ENCODE assay signal across 7 cellular contexts in genomic region chr7:77330169-77330882, GRCh38.
DNase-seq lines count a peak whose midpoint lies in the region; ATAC-seq and TF ChIP-seq lines count a peak whose summit lies in the region.

No MANE protein-coding gene starts in this region.

- H3K27ac ChIP-seq in esophagus muscularis mucosa (replicated peaks in 1 of 4) (peak overlapping the region; percentile 29 to 79 (median 72)), uterus (peak overlapping the region; percentile 55 to 69)

- no peaks in the 10 kb centered on the region for H3K9me3 ChIP-seq in esophagus muscularis mucosa
- no peaks in the 10 kb centered on the region for H3K9me3 ChIP-seq in uterus

- H3K36me3 ChIP-seq in esophagus muscularis mucosa, result no peaks in the 10 kb centered on the region
- no peaks in the 10 kb centered on the region for H3K36me3 ChIP-seq in uterus

- WGBS in esophagus muscularis mucosa, result 68% methylated on average over 6 of the region's 6 CpGs

- TF ChIP-seq CTCF in esophagus muscularis mucosa (IDR thresholded peaks at IDR 0.05), result no peak
- no peak for TF ChIP-seq CTCF in uterus (IDR thresholded peaks at IDR 0.05)

- no peak for TF ChIP-seq POLR2A in esophagus muscularis mucosa (IDR thresholded peaks at IDR 0.05; ENCODE audit: low read depth)
- TF ChIP-seq POLR2A in uterus (IDR thresholded peaks at IDR 0.05), result no peak

- DNase-seq in NCI-H460 (ENCODE audit: extremely low read depth, low read depth) (peak; percentile 51), esophagus muscularis mucosa (ENCODE audit: extremely low spot score) (peak; percentile 39), uterus (peak in 1 of 2 donors; percentile 27), HK-2 (ENCODE audit: unreplicated experiment) (no peak)
- no peak for DNase-seq in stimulated activated naive CD4-positive, alpha-beta T cell (lab: John Stamatoyannopoulos, UW)

- peaks cover 37 to 76% (median 65%) of the 10 kb centered on the region in 4 donors for H3K4me1 ChIP-seq in esophagus muscularis mucosa
- H3K4me1 ChIP-seq in uterus, result peaks cover 3 to 8% of the 10 kb centered on the region in 2 donors

- no peaks in the 10 kb centered on the region for H3K27me3 ChIP-seq in esophagus muscularis mucosa
- no peaks in the 10 kb centered on the region for H3K27me3 ChIP-seq in uterus

- no peak overlapping the region for H3K4me3 ChIP-seq in esophagus muscularis mucosa
- no peak overlapping the region for H3K4me3 ChIP-seq in uterus

- no peak for TF ChIP-seq EP300 in esophagus muscularis mucosa (IDR thresholded peaks at IDR 0.05)

- peak; percentile 62 for ATAC-seq in GM18517 (IDR thresholded peaks at IDR 0.05; ENCODE audit: unreplicated experiment)
- ATAC-seq in HG02571 (IDR thresholded peaks at IDR 0.05; ENCODE audit: unreplicated experiment), result peak; percentile 52

- intact Hi-C loops in esophagus muscularis mucosa (cut with DNase I) (loop anchor here (5.0 kb wide), 2 partner anchors 83 to 208 kb away; partner anchors contain the start of gene CCDC146), uterus (cut with DNase I; ENCODE audit: low total_unique reads) (no loop called here)

Comparison
In these comparisons a context has a peak if more than half of its experiments do, and no peak if none do; other contexts are left out.
1. DNase-seq: peak in NCI-H460 (single experiment) and esophagus muscularis mucosa (single experiment); none in stimulated activated naive CD4-positive, alpha-beta T cell (0 of 6) and HK-2 (single experiment).